ENCODE assay signal across 24 cellular contexts in the genomic region with DNA sequence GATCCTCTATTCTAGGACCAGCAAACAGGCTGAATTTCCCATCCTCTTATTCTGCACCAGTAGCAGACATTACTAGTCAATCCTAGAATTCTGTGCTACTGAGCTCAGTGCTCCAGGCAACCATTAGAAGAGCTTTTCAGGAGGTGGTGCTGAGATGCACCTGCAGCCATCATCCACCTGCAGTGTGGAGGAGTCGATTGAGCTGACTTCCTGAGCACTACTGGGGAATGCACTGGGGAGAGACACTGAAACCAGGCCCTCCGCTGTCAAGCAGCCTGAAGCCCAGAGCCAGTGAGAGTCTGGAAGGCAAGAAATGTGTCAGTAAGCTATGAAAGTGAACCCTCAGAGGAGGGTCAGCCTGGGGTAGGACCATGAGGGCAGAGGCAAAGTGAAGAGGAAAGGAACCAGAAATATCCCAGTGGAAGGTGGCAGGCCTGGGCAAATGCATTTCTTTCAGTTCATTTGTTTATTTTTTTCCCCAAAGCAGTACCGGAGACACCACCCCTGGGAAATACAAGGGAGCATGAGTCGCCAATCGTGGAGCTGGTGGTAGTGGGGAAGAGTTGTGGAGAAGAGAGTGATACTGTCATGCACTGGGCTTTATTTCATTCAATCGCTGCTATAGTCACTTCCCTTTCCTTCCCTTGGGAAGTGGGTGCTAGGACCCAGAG. TPM values are rescaled to one million over a fixed set of nuclear protein-coding genes. Genes with fewer than 3 reads are reported as not detected.
"Had no signal": no experiment of that assay in that cellular context is flagged by ENCODE, and none has a peak within 500 bp of the region (broad histone marks: within the 10 kb centered on the region; RNA-seq: fewer than 3 reads in every experiment).

No MANE protein-coding gene starts in this region.

- H3K4me3 ChIP-seq: esophagus muscularis mucosa, gastrocnemius medialis, heart right ventricle, lower lobe of right lung, psoas muscle, right lobe of liver, suprapubic skin, thyroid gland had no signal

- H3K4me3 Mint-ChIP-seq: memory B cell; nephron; stimulated activated effector memory CD8-positive, alpha-beta T cell treated with anti-CD3 and anti-CD28 coated beads, Interleukin-12 subunit alpha, Interleukin-12 subunit beta, amount 100 ng/mL, for 72 hours; type B pancreatic cell had no signal

- H3K4me1 ChIP-seq: esophagus muscularis mucosa, gastrocnemius medialis, lower lobe of right lung, psoas muscle, thyroid gland had no signal

- H3K36me3 Mint-ChIP-seq: stimulated activated effector memory CD8-positive, alpha-beta T cell treated with anti-CD3 and anti-CD28 coated beads, Interleukin-12 subunit alpha, Interleukin-12 subunit beta, amount 100 ng/mL, for 72 hours; type B pancreatic cell had no signal

- H3K27ac ChIP-seq: epithelial cell of prostate, esophagus muscularis mucosa, gastrocnemius medialis, heart right ventricle, lower lobe of right lung, psoas muscle, right lobe of liver, suprapubic skin, thyroid gland had no signal

- H3K9me3 Mint-ChIP-seq: nephron; stimulated activated effector memory CD8-positive, alpha-beta T cell treated with anti-CD3 and anti-CD28 coated beads, Interleukin-12 subunit alpha, Interleukin-12 subunit beta, amount 100 ng/mL, for 72 hours; type B pancreatic cell had no signal

- H3K36me3 ChIP-seq: esophagus muscularis mucosa, gastrocnemius medialis, heart right ventricle, lower lobe of right lung, right lobe of liver, suprapubic skin, thyroid gland had no signal

- DNase-seq: effector memory CD4-positive, alpha-beta T cell; gastrocnemius medialis; heart right ventricle; hypothalamus; islet precursor cell; lower lobe of right lung; midbrain; psoas muscle; retina; right lobe of liver; stimulated activated CD4-positive, alpha-beta T cell treated with anti-CD3 and anti-CD28 coated beads, Interleukin-4, amount 100 ng/mL, for 1 hour; stimulated activated CD8-positive, alpha-beta memory T cell treated with anti-CD3 and anti-CD28 coated beads, Interleukin-4, amount 100 ng/mL, for 48 hours; stimulated activated naive CD8-positive, alpha-beta T cell treated with anti-CD3 and anti-CD28 coated beads, Interleukin-15, Interleukin-2, amounts not matched to agents 100 U/mL and 50 U/mL, for 24 hours; thyroid gland had no signal

- ATAC-seq: gastrocnemius medialis; heart right ventricle; left lobe of liver; lower lobe of right lung; psoas muscle; right lobe of liver; stimulated activated effector memory CD8-positive, alpha-beta T cell treated with anti-CD3 and anti-CD28 coated beads, Interleukin-12 subunit alpha, Interleukin-12 subunit beta, amount 100 ng/mL, for 72 hours; stimulated activated naive CD8-positive, alpha-beta T cell treated with anti-CD3 and anti-CD28 coated beads, Interleukin-15, Interleukin-2, amounts not matched to agents 100 U/mL and 50 U/mL, for 24 hours had no signal

- H3K9me3 ChIP-seq: gastrocnemius medialis, lower lobe of right lung, psoas muscle, right lobe of liver, suprapubic skin, thyroid gland had no signal

- H3K4me1 Mint-ChIP-seq: memory B cell had no signal

- H3K27ac Mint-ChIP-seq: memory B cell; nephron; stimulated activated effector memory CD8-positive, alpha-beta T cell treated with anti-CD3 and anti-CD28 coated beads, Interleukin-12 subunit alpha, Interleukin-12 subunit beta, amount 100 ng/mL, for 72 hours; type B pancreatic cell had no signal

RNA-seq across cellular contexts. Expression of gene SERPINA4, which starts 23.0 kb away (rescaled TPM):
- total RNA-seq: esophagus muscularis mucosa, fibroblast of villous mesenchyme, heart right ventricle, lower lobe of right lung, omental fat pad, psoas muscle, suprapubic skin, thyroid gland had no signal

RNA-seq across cellular contexts. Expression of gene SERPINA12, which starts 28.9 kb away (rescaled TPM):
- total RNA-seq: esophagus muscularis mucosa, fibroblast of villous mesenchyme, gastrocnemius medialis, heart right ventricle, lower lobe of right lung, omental fat pad, psoas muscle, thyroid gland had no signal

RNA-seq across cellular contexts. Expression of gene SERPINA5, which starts 43.0 kb away (rescaled TPM):
- total RNA-seq: fibroblast of villous mesenchyme had no signal
